Comparison of ENCODE assay signal across 30 cellular contexts in the genomic region with DNA sequence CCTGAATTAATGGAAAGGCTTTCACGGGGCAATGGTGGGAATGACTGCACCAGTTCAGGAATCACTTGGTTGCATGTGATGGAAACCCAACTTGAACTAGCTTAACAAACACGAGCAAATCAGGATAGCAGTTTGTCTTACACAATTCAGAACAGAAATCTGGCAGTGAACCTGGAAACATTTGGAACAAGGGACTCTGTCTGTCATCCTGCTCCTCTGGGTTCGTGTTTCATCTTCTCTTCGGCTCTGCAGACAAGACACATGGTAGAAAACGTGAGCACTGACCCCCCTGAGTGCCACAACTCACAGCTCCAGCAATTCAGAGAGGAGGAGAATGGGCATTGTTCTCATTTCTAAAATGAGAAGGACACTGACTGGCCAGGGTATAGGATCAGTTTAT.
DNase-seq lines count a peak whose midpoint lies in the region; ATAC-seq and TF ChIP-seq lines count a peak whose summit lies in the region.
"Had no signal": no experiment of that assay in that cellular context is flagged by ENCODE, and none has a peak within 500 bp of the region (broad histone marks: within the 10 kb centered on the region; RNA-seq: fewer than 3 reads in every experiment).

No MANE protein-coding gene starts in this region.

- H3K4me3 ChIP-seq in right atrium auricular region = no peak overlapping the region
- H3K4me3 ChIP-seq: BLaER1 treated with 17β-estradiol and CSF1 and Interleukin-3, amounts not matched to agents 10 nM and 100 nM; colonic mucosa; prostate gland; skin epidermis; vagina had no signal

- no peaks in the 10 kb centered on the region for H3K36me3 ChIP-seq in right atrium auricular region
- H3K36me3 ChIP-seq: BLaER1 treated with 17β-estradiol and CSF1 and Interleukin-3, amounts not matched to agents 10 nM and 100 nM; colonic mucosa; prostate gland; vagina; WERI-Rb-1 had no signal

- H3K27ac Mint-ChIP-seq in nephron = peak overlapping the region in 2 of 3 experiments; percentile 22 to 70
- H3K27ac Mint-ChIP-seq in activated naive CD4-positive, alpha-beta T cell treated with anti-CD3 and anti-CD28 coated beads, Interleukin-2, amount 50 U/mL, for 72 hours = no peak overlapping the region
- H3K27ac Mint-ChIP-seq in activated CD4-positive, alpha-beta T cell treated with anti-CD3 and anti-CD28 coated beads, Interleukin-2, amount 10 ng/mL, durations not matched to agents 24 days and 14 days = no peak overlapping the region
- H3K27ac Mint-ChIP-seq: memory B cell; stimulated activated naive CD8-positive, alpha-beta T cell treated with anti-CD3 and anti-CD28 coated beads, Interleukin-15, Interleukin-2, amounts not matched to agents 100 ng/mL and 50 ng/mL, for 24 hours had no signal

- ATAC-seq in left ventricle myocardium superior = peak; percentile 53
- no peak for ATAC-seq in activated naive CD4-positive, alpha-beta T cell treated with anti-CD3 and anti-CD28 coated beads, Interleukin-2, amount 50 U/mL, for 72 hours
- no peak for ATAC-seq in GM21528 (IDR thresholded peaks at IDR 0.05; ENCODE audit: low FRiP score, unreplicated experiment)
- ATAC-seq: activated T-cell treated with anti-CD3 and anti-CD28 coated beads, Interleukin-2, amount 50 U/mL, for 4 hours had no signal

- no peaks in the 10 kb centered on the region for H3K36me3 Mint-ChIP-seq in nephron (ENCODE audit: low read depth)
- no peaks in the 10 kb centered on the region for H3K36me3 Mint-ChIP-seq in activated naive CD4-positive, alpha-beta T cell treated with anti-CD3 and anti-CD28 coated beads, Interleukin-2, amount 50 U/mL, for 72 hours
- H3K36me3 Mint-ChIP-seq in activated CD4-positive, alpha-beta T cell treated with anti-CD3 and anti-CD28 coated beads, Interleukin-2, amount 10 ng/mL, durations not matched to agents 24 days and 14 days (ENCODE audit: low read depth) = no peaks in the 10 kb centered on the region
- H3K36me3 Mint-ChIP-seq: brain, memory B cell had no signal

- no peak overlapping the region for H3K27ac ChIP-seq in right atrium auricular region
- H3K27ac ChIP-seq: BLaER1 treated with 17β-estradiol and CSF1 and Interleukin-3, amounts not matched to agents 10 nM and 100 nM; colonic mucosa; epithelial cell of prostate; prostate gland; vagina; WERI-Rb-1 had no signal

- H3K27me3 Mint-ChIP-seq in nephron (ENCODE audit: low read depth) = peaks cover 3% of the 10 kb centered on the region
- peaks cover 3% of the 10 kb centered on the region for H3K27me3 Mint-ChIP-seq in activated CD4-positive, alpha-beta T cell treated with anti-CD3 and anti-CD28 coated beads, Interleukin-2, amount 10 ng/mL, durations not matched to agents 24 days and 14 days
- H3K27me3 Mint-ChIP-seq: brain, memory B cell had no signal

- no peaks in the 10 kb centered on the region for H3K27me3 ChIP-seq in right atrium auricular region
- H3K27me3 ChIP-seq: BLaER1 treated with 17β-estradiol and CSF1 and Interleukin-3, amounts not matched to agents 10 nM and 100 nM; colonic mucosa; vagina had no signal

- intact Hi-C loops in left ventricle myocardium superior (cut with micrococcal nuclease) = no loop called here
- intact Hi-C loops in activated CD4-positive, alpha-beta T cell treated with anti-CD3 and anti-CD28 coated beads, Interleukin-2, amount 10 ng/mL, durations not matched to agents 24 days and 14 days (cut with micrococcal nuclease) = no loop called here

- no peak for DNase-seq in left ventricle myocardium superior
- DNase-seq in right atrium auricular region (ENCODE audit: low spot score) = no peak
- peak; percentile 51 for DNase-seq in cerebellum (ENCODE audit: low spot score)
- DNase-seq in activated naive CD4-positive, alpha-beta T cell treated with anti-CD3 and anti-CD28 coated beads, Interleukin-2, amount 50 U/mL, for 72 hours (ENCODE audit: low spot score in 2 of 2) = no peak
- no peak for DNase-seq in DMS114 treated with DMSO at 0.1 percent for 48 hours (lab: John Stamatoyannopoulos, UW; ENCODE audit: unreplicated experiment)
- no peak for DNase-seq in activated CD4-positive, alpha-beta T cell treated with anti-CD3 and anti-CD28 coated beads, Interleukin-2, amount 10 ng/mL, durations not matched to agents 24 days and 14 days
- DNase-seq: activated CD4-positive, alpha-beta T cell treated with anti-CD3 and anti-CD28 coated beads for 48 hours; activated gamma-delta T cell treated with Interleukin-2 at 50 U/mL for 16 hours; activated T-cell treated with anti-CD3 and anti-CD28 coated beads, Interleukin-2, amount 50 U/mL, for 4 hours; colonic mucosa; DMS53; effector CD8-positive, alpha-beta T cell; foreskin fibroblast; NCI-H1092; NCI-H187; NCI-H2171 treated with DMSO at 0.1 percent for 48 hours; NCI-H524 treated with DMSO at 0.1 percent for 48 hours; SHP77 treated with DMSO at 0.1 percent for 48 hours; T1000; WERI-Rb-1 had no signal

- H3K9me3 ChIP-seq in right atrium auricular region = no peaks in the 10 kb centered on the region
- H3K9me3 ChIP-seq: BLaER1 treated with 17β-estradiol and CSF1 and Interleukin-3, amounts not matched to agents 10 nM and 100 nM; colonic mucosa; prostate gland; vagina had no signal

- H3K4me1 ChIP-seq in right atrium auricular region = no peaks in the 10 kb centered on the region
- H3K4me1 ChIP-seq: BLaER1 treated with 17β-estradiol and CSF1 and Interleukin-3, amounts not matched to agents 10 nM and 100 nM; colonic mucosa; prostate gland had no signal

- H3K4me1 Mint-ChIP-seq in nephron = peaks cover 42% of the 10 kb centered on the region
- H3K4me1 Mint-ChIP-seq in activated CD4-positive, alpha-beta T cell treated with anti-CD3 and anti-CD28 coated beads, Interleukin-2, amount 10 ng/mL, durations not matched to agents 24 days and 14 days = no peaks in the 10 kb centered on the region
- H3K4me1 Mint-ChIP-seq: memory B cell had no signal

- no peaks in the 10 kb centered on the region for H3K9me3 Mint-ChIP-seq in nephron
- H3K9me3 Mint-ChIP-seq in activated naive CD4-positive, alpha-beta T cell treated with anti-CD3 and anti-CD28 coated beads, Interleukin-2, amount 50 U/mL, for 72 hours = no peaks in the 10 kb centered on the region
- no peaks in the 10 kb centered on the region for H3K9me3 Mint-ChIP-seq in activated CD4-positive, alpha-beta T cell treated with anti-CD3 and anti-CD28 coated beads, Interleukin-2, amount 10 ng/mL, durations not matched to agents 24 days and 14 days
- H3K9me3 Mint-ChIP-seq: activated T-cell treated with anti-CD3 and anti-CD28 coated beads, Interleukin-2, amount 50 U/mL, for 4 hours; brain; memory B cell; stimulated activated naive CD8-positive, alpha-beta T cell treated with anti-CD3 and anti-CD28 coated beads, Interleukin-15, Interleukin-2, amounts not matched to agents 100 ng/mL and 50 ng/mL, for 24 hours had no signal

- TF ChIP-seq CTCF in right atrium auricular region (IDR thresholded peaks at IDR 0.05) (no peak), nephron (IDR thresholded peaks at IDR 0.05; ENCODE audit: unreplicated experiment in 3 of 3) (no peak)

- no peak overlapping the region for H3K4me3 Mint-ChIP-seq in nephron
- no peak overlapping the region for H3K4me3 Mint-ChIP-seq in activated CD4-positive, alpha-beta T cell treated with anti-CD3 and anti-CD28 coated beads, Interleukin-2, amount 10 ng/mL, durations not matched to agents 24 days and 14 days
- H3K4me3 Mint-ChIP-seq: activated T-cell treated with anti-CD3 and anti-CD28 coated beads, Interleukin-2, amount 50 U/mL, for 4 hours; brain; memory B cell; stimulated activated naive CD8-positive, alpha-beta T cell treated with anti-CD3 and anti-CD28 coated beads, Interleukin-15, Interleukin-2, amounts not matched to agents 100 ng/mL and 50 ng/mL, for 24 hours had no signal

Comparison
In these comparisons a context has a peak if more than half of its experiments do, and no peak if none do; other contexts are left out.
1. H3K27ac Mint-ChIP-seq: peak in nephron (2 of 3); none in activated naive CD4-positive, alpha-beta T cell treated with anti-CD3 and anti-CD28 coated beads, Interleukin-2, amount 50 U/mL, for 72 hours (0 of 2) and activated CD4-positive, alpha-beta T cell treated with anti-CD3 and anti-CD28 coated beads, Interleukin-2, amount 10 ng/mL, durations not matched to agents 24 days and 14 days (single experiment).